ENCODE assay signal across 1 cellular context in genomic region chr22:35335468-35335867, GRCh38.
TF ChIP-seq lines count a peak whose summit lies in the region.

No MANE protein-coding gene starts in this region.

TF ChIP-seq in SK-N-SH, 30 proteins besides CTCF, POLR2A, EP300 and RAD21 (continued from another document):
- TF ChIP-seq, protein P1, sequence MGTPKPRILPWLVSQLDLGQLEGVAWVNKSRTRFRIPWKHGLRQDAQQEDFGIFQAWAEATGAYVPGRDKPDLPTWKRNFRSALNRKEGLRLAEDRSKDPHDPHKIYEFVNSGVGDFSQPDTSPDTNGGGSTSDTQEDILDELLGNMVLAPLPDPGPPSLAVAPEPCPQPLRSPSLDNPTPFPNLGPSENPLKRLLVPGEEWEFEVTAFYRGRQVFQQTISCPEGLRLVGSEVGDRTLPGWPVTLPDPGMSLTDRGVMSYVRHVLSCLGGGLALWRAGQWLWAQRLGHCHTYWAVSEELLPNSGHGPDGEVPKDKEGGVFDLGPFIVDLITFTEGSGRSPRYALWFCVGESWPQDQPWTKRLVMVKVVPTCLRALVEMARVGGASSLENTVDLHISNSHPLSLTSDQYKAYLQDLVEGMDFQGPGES (IDR thresholded peaks at IDR 0.05; ENCODE audit: low read depth, low read length): no peak
- TF ChIP-seq RFX5 (IDR thresholded peaks at IDR 0.05; ENCODE audit: low read length) (no peak), JUND (IDR thresholded peaks at IDR 0.05) (no peak), RXRA (IDR thresholded peaks at IDR 0.05; ENCODE audit: borderline replicate concordance, low read depth) (no peak), TAF1 (IDR thresholded peaks at IDR 0.05; ENCODE audit: borderline replicate concordance, low read depth, low read length) (no peak), ELF1 (IDR thresholded peaks at IDR 0.05) (no peak), YY1 (IDR thresholded peaks at IDR 0.05; ENCODE audit: low read depth) (no peak), MAX (IDR thresholded peaks at IDR 0.05; ENCODE audit: low read depth) (no peak), MEF2A (IDR thresholded peaks at IDR 0.05; ENCODE audit: borderline replicate concordance, low read depth) (no peak), TCF12 (IDR thresholded peaks at IDR 0.05) (no peak)
- TF ChIP-seq, protein P2, sequence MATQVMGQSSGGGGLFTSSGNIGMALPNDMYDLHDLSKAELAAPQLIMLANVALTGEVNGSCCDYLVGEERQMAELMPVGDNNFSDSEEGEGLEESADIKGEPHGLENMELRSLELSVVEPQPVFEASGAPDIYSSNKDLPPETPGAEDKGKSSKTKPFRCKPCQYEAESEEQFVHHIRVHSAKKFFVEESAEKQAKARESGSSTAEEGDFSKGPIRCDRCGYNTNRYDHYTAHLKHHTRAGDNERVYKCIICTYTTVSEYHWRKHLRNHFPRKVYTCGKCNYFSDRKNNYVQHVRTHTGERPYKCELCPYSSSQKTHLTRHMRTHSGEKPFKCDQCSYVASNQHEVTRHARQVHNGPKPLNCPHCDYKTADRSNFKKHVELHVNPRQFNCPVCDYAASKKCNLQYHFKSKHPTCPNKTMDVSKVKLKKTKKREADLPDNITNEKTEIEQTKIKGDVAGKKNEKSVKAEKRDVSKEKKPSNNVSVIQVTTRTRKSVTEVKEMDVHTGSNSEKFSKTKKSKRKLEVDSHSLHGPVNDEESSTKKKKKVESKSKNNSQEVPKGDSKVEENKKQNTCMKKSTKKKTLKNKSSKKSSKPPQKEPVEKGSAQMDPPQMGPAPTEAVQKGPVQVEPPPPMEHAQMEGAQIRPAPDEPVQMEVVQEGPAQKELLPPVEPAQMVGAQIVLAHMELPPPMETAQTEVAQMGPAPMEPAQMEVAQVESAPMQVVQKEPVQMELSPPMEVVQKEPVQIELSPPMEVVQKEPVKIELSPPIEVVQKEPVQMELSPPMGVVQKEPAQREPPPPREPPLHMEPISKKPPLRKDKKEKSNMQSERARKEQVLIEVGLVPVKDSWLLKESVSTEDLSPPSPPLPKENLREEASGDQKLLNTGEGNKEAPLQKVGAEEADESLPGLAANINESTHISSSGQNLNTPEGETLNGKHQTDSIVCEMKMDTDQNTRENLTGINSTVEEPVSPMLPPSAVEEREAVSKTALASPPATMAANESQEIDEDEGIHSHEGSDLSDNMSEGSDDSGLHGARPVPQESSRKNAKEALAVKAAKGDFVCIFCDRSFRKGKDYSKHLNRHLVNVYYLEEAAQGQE (IDR thresholded peaks at IDR 0.05; ENCODE audit: low read depth, low read length): no peak
